Comparison of ENCODE assay signal across 23 cellular contexts in the genomic region with DNA sequence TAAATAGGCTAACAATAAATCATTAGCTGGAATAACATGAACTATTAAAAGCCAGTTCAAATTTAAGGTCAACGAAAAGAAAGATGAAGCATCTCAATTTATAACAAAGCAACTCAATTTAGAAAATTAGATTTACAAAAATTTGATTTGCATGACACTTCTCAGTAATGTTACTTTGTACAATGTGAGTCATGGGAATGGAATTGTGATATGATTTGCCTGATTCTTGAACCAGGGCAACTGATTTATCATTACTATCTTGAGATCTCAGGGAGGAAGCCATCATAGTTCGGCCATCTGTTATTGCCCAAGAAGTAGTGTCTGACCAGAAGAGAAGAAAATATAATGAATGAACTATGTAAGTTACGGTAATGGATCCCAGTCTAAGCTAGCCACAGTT.
"Had no signal": no experiment of that assay in that cellular context is flagged by ENCODE, and none has a peak within 500 bp of the region (broad histone marks: within the 10 kb centered on the region; RNA-seq: fewer than 3 reads in every experiment).

No MANE protein-coding gene starts in this region.

- FAIRE-seq: colon, endothelial cell of umbilical vein had no signal

- H3K4me3 Mint-ChIP-seq: dendritic cell treated with granulocyte-macrophage colony-stimulating factor and Interleukin-4, amounts not matched to agents 40 ng/mL and 50 ng/mL, for 4 days; effector memory CD8-positive, alpha-beta T cell; natural killer cell treated with Interleukin-12 subunit alpha and Interleukin-12 subunit beta and Interleukin-15 and Interleukin-18, amount 100 ng/mL, for 72 hours; stimulated activated naive B cell treated with anti-CD40 and anti-IgM and Interleukin-4, amounts not matched to agents 10 μg/mL and 1 μg/mL and 100 μg/mL, for 72 hours; stimulated activated naive CD8-positive, alpha-beta T cell treated with anti-CD3 and anti-CD28 coated beads, Interleukin-15, amount 100 ng/mL, for 72 hours had no signal

- ATAC-seq: effector memory CD8-positive, alpha-beta T cell; gastrocnemius medialis; heart right ventricle; left lobe of liver; natural killer cell treated with Interleukin-12 subunit alpha and Interleukin-12 subunit beta and Interleukin-15 and Interleukin-18, amount 100 ng/mL, for 72 hours; sciatic nerve; stimulated activated naive B cell treated with anti-CD40 and anti-IgM and Interleukin-4, amounts not matched to agents 10 μg/mL and 1 μg/mL and 100 μg/mL, for 72 hours; stimulated activated naive CD8-positive, alpha-beta T cell treated with anti-CD3 and anti-CD28 coated beads, Interleukin-15, amount 100 ng/mL, for 72 hours; upper lobe of right lung had no signal

- H3K4me1 ChIP-seq: gastrocnemius medialis, heart right ventricle, testis, tibial nerve, upper lobe of right lung, vagina had no signal

- H3K9me3 Mint-ChIP-seq: dendritic cell treated with granulocyte-macrophage colony-stimulating factor and Interleukin-4, amounts not matched to agents 40 ng/mL and 50 ng/mL, for 4 days; stimulated activated naive B cell treated with anti-CD40 and anti-IgM and Interleukin-4, amounts not matched to agents 10 μg/mL and 1 μg/mL and 100 μg/mL, for 72 hours had no signal

- H3K4me1 Mint-ChIP-seq: stimulated activated naive B cell treated with anti-CD40 and anti-IgM and Interleukin-4, amounts not matched to agents 10 μg/mL and 1 μg/mL and 100 μg/mL, for 72 hours; stimulated activated naive CD8-positive, alpha-beta T cell treated with anti-CD3 and anti-CD28 coated beads, Interleukin-15, amount 100 ng/mL, for 72 hours had no signal

- H3K4me3 ChIP-seq: gastrocnemius medialis, heart right ventricle, skin epidermis, testis, tibial nerve, upper lobe of right lung, vagina had no signal

- DNase-seq: effector memory CD8-positive, alpha-beta T cell; erythroblast; gastrocnemius medialis; heart right ventricle; hypothalamus; islet precursor cell; midbrain; occipital lobe; stimulated activated CD4-positive, alpha-beta T cell treated with anti-CD3 and anti-CD28 coated beads, Interleukin-2, amount 100 ng/mL, for 24 hours; stimulated activated CD4-positive, alpha-beta T cell treated with anti-CD3 and anti-CD28 coated beads, Interleukin-4, amount 100 ng/mL, for 4 hours; stimulated activated naive B cell treated with anti-CD40 and anti-IgM and Interleukin-4, amounts not matched to agents 10 μg/mL and 1 μg/mL and 100 μg/mL, for 72 hours; stimulated activated naive CD8-positive, alpha-beta T cell treated with anti-CD3 and anti-CD28 coated beads, Interleukin-15, amount 100 ng/mL, for 72 hours; testis; upper lobe of right lung had no signal

- H3K9me3 ChIP-seq: gastrocnemius medialis, heart right ventricle, testis, tibial nerve, upper lobe of right lung, vagina had no signal

- H3K27ac ChIP-seq: gastrocnemius medialis, heart right ventricle, skin epidermis, testis, tibial nerve, upper lobe of right lung, vagina had no signal

- H3K27ac Mint-ChIP-seq: dendritic cell treated with granulocyte-macrophage colony-stimulating factor and Interleukin-4, amounts not matched to agents 40 ng/mL and 50 ng/mL, for 4 days; effector memory CD8-positive, alpha-beta T cell; natural killer cell treated with Interleukin-12 subunit alpha and Interleukin-12 subunit beta and Interleukin-15 and Interleukin-18, amount 100 ng/mL, for 72 hours; stimulated activated naive B cell treated with anti-CD40 and anti-IgM and Interleukin-4, amounts not matched to agents 10 μg/mL and 1 μg/mL and 100 μg/mL, for 72 hours; stimulated activated naive CD8-positive, alpha-beta T cell treated with anti-CD3 and anti-CD28 coated beads, Interleukin-15, amount 100 ng/mL, for 72 hours had no signal

- H3K36me3 Mint-ChIP-seq: natural killer cell treated with Interleukin-12 subunit alpha and Interleukin-12 subunit beta and Interleukin-15 and Interleukin-18, amount 100 ng/mL, for 72 hours; stimulated activated naive B cell treated with anti-CD40 and anti-IgM and Interleukin-4, amounts not matched to agents 10 μg/mL and 1 μg/mL and 100 μg/mL, for 72 hours had no signal

- H3K36me3 ChIP-seq: gastrocnemius medialis, heart right ventricle, tibial nerve, upper lobe of right lung, vagina had no signal

- H3K27me3 ChIP-seq: gastrocnemius medialis, heart right ventricle, testis, tibial nerve, upper lobe of right lung, vagina had no signal

- H3K27me3 Mint-ChIP-seq: dendritic cell treated with granulocyte-macrophage colony-stimulating factor and Interleukin-4, amounts not matched to agents 40 ng/mL and 50 ng/mL, for 4 days; effector memory CD8-positive, alpha-beta T cell; natural killer cell treated with Interleukin-12 subunit alpha and Interleukin-12 subunit beta and Interleukin-15 and Interleukin-18, amount 100 ng/mL, for 72 hours; stimulated activated naive B cell treated with anti-CD40 and anti-IgM and Interleukin-4, amounts not matched to agents 10 μg/mL and 1 μg/mL and 100 μg/mL, for 72 hours; stimulated activated naive CD8-positive, alpha-beta T cell treated with anti-CD3 and anti-CD28 coated beads, Interleukin-15, amount 100 ng/mL, for 72 hours had no signal
